22 cellular contexts compared by ENCODE assay signal in genomic region chr15:91520848-91521247, GRCh38.
A peak's percentile ranks its signal among the peaks of the same experiment; 100 is the strongest.
DNase-seq lines count a peak whose midpoint lies in the region; ATAC-seq and TF ChIP-seq lines count a peak whose summit lies in the region.
"Had no signal": no experiment of that assay in that cellular context is flagged by ENCODE, and none has a peak within 500 bp of the region (broad histone marks: within the 10 kb centered on the region; RNA-seq: fewer than 3 reads in every experiment).

No MANE protein-coding gene starts in this region.

- H3K4me1 Mint-ChIP-seq in HFFc6 (ENCODE audit: low read depth) = peaks cover 61% of the 10 kb centered on the region
- H3K4me1 Mint-ChIP-seq in activated T-helper 17 cell treated with anti-CD3 and anti-CD28 coated beads, Interleukin-2, amount 50 U/mL, for 72 hours = peaks cover 16% of the 10 kb centered on the region
- peaks cover 28% of the 10 kb centered on the region for H3K4me1 Mint-ChIP-seq in activated CD4-positive, alpha-beta memory T cell treated with anti-CD3 and anti-CD28 coated beads for 36 hours (ENCODE audit: low read depth)

- POLR2A ChIA-PET in AG04450 (lab: Yijun Ruan, JAX) = interaction anchor here (0.6 kb wide), 1 partner anchor 618 kb away, joined by 5 read pairs; the partner anchor contains the start of gene MAN2A2
- POLR2A ChIA-PET in activated CD4-positive, alpha-beta memory T cell treated with anti-CD3 and anti-CD28 coated beads for 36 hours (lab: Charles Lee) = no interaction called here

- peak overlapping the region; percentile 31; the same call in 1 of the 2 replicates for H3K4me3 Mint-ChIP-seq in HFFc6
- no peak overlapping the region for H3K4me3 Mint-ChIP-seq in activated T-helper 17 cell treated with anti-CD3 and anti-CD28 coated beads, Interleukin-2, amount 50 U/mL, for 72 hours
- H3K4me3 Mint-ChIP-seq in activated CD4-positive, alpha-beta memory T cell treated with anti-CD3 and anti-CD28 coated beads for 36 hours = no peak overlapping the region

- peak overlapping the region; percentile 78 for H3K27ac Mint-ChIP-seq in HFFc6
- H3K27ac Mint-ChIP-seq in activated T-helper 17 cell treated with anti-CD3 and anti-CD28 coated beads, Interleukin-2, amount 50 U/mL, for 72 hours = peak overlapping the region; percentile 25
- no peak overlapping the region for H3K27ac Mint-ChIP-seq in activated CD4-positive, alpha-beta memory T cell treated with anti-CD3 and anti-CD28 coated beads for 36 hours

- TF ChIP-seq CTCF in AG04450 (IDR thresholded peaks at IDR 0.05; ENCODE audit: low read depth, low read length) (no peak), HFFc6 (IDR thresholded peaks at IDR 0.05) (no peak)

- H3K27me3 Mint-ChIP-seq in HFFc6 (ENCODE audit: insufficient read depth) = no peaks in the 10 kb centered on the region
- H3K27me3 Mint-ChIP-seq in activated T-helper 17 cell treated with anti-CD3 and anti-CD28 coated beads, Interleukin-2, amount 50 U/mL, for 72 hours = peaks cover 2% of the 10 kb centered on the region
- no peaks in the 10 kb centered on the region for H3K27me3 Mint-ChIP-seq in activated CD4-positive, alpha-beta memory T cell treated with anti-CD3 and anti-CD28 coated beads for 36 hours

- CTCF ChIA-PET in AG04450 (lab: Charles Lee) = interaction anchor here (5.4 kb wide), 1 partner anchor 218 kb away, joined by 35 read pairs; no protein-coding TSS in a partner anchor
- CTCF ChIA-PET in activated CD4-positive, alpha-beta memory T cell treated with anti-CD3 and anti-CD28 coated beads for 36 hours (lab: Charles Lee) = no interaction called here

- H3K9me3 Mint-ChIP-seq in HFFc6 = no peaks in the 10 kb centered on the region
- H3K9me3 Mint-ChIP-seq in activated T-helper 17 cell treated with anti-CD3 and anti-CD28 coated beads, Interleukin-2, amount 50 U/mL, for 72 hours = no peaks in the 10 kb centered on the region
- H3K9me3 Mint-ChIP-seq in activated CD4-positive, alpha-beta memory T cell treated with anti-CD3 and anti-CD28 coated beads for 36 hours = no peaks in the 10 kb centered on the region

- no peak overlapping the region for H3K4me3 ChIP-seq in AG04450 (ENCODE audit: low read depth, low read length)
- H3K4me3 ChIP-seq: BLaER1 treated with 17β-estradiol and CSF1 and Interleukin-3, amounts not matched to agents 10 nM and 100 nM; SJCRH30 had no signal

- H3K36me3 Mint-ChIP-seq in HFFc6 (ENCODE audit: low read depth) = no peaks in the 10 kb centered on the region
- H3K36me3 Mint-ChIP-seq in activated T-helper 17 cell treated with anti-CD3 and anti-CD28 coated beads, Interleukin-2, amount 50 U/mL, for 72 hours (ENCODE audit: low read depth) = no peaks in the 10 kb centered on the region
- H3K36me3 Mint-ChIP-seq in activated CD4-positive, alpha-beta memory T cell treated with anti-CD3 and anti-CD28 coated beads for 36 hours = no peaks in the 10 kb centered on the region
- H3K36me3 Mint-ChIP-seq: CD4-positive, alpha-beta memory T cell had no signal

- H3K27me3 ChIP-seq in AG04450 (ENCODE audit: control insufficient read depth, insufficient read depth, low read length) = no peaks in the 10 kb centered on the region
- H3K27me3 ChIP-seq: BLaER1 treated with 17β-estradiol and CSF1 and Interleukin-3, amounts not matched to agents 10 nM and 100 nM had no signal

- peak; percentile 20 for ATAC-seq in activated T-helper 17 cell treated with anti-CD3 and anti-CD28 coated beads, Interleukin-2, amount 50 U/mL, for 72 hours (replicated peaks)
- no peak for ATAC-seq in HG03521 (IDR thresholded peaks at IDR 0.05; ENCODE audit: unreplicated experiment)

- no peaks in the 10 kb centered on the region for H3K9me3 ChIP-seq in AG04450 (ENCODE audit: control insufficient read depth, insufficient read depth, low read length)
- H3K9me3 ChIP-seq: BLaER1 treated with 17β-estradiol and CSF1 and Interleukin-3, amounts not matched to agents 10 nM and 100 nM; Caco-2; SJCRH30 had no signal

- intact Hi-C loops in activated CD4-positive, alpha-beta memory T cell treated with anti-CD3 and anti-CD28 coated beads for 36 hours (cut with micrococcal nuclease) = loop anchor here (5.0 kb wide), 1 partner anchor 94 kb away; no protein-coding TSS in a partner anchor

- no peak overlapping the region for H3K27ac ChIP-seq in AG04450 (ENCODE audit: low read depth, low read length)
- H3K27ac ChIP-seq: 22Rv1; BLaER1 treated with 17β-estradiol and CSF1 and Interleukin-3, amounts not matched to agents 10 nM and 100 nM; SJCRH30 had no signal

- DNase-seq in AG04450 (ENCODE audit: low read depth, low spot score) = peak; percentile 23
- peak; percentile 60 for DNase-seq in HFFc6
- peak; percentile 61 for DNase-seq in iris pigment epithelial cell (ENCODE audit: low read depth)
- no peak for DNase-seq in activated gamma-delta T cell treated with Interleukin-2 at 50 U/mL for 16 hours
- DNase-seq in NCI-H2107 (lab: John Stamatoyannopoulos, UW) = no peak
- no peak for DNase-seq in activated CD4-positive, alpha-beta memory T cell treated with anti-CD3 and anti-CD28 coated beads for 36 hours
- DNase-seq: Caco-2; CD4-positive, alpha-beta memory T cell; DMS 273 treated with DMSO at 0.1 percent for 48 hours; KG1; MV-4-11; NCI-H1694; NCI-H2081; NCI-H2171 treated with DMSO at 0.1 percent for 48 hours; NCI-H446; NCI-H526; SJCRH30; T-helper 1 cell had no signal

Comparison
In these comparisons a context has a peak if more than half of its experiments do, and no peak if none do; other contexts are left out.
1. DNase-seq: peak in AG04450 (single experiment), HFFc6 (single experiment) and iris pigment epithelial cell (single experiment); none in activated gamma-delta T cell treated with Interleukin-2 at 50 U/mL for 16 hours (single experiment), NCI-H2107 (single experiment) and activated CD4-positive, alpha-beta memory T cell treated with anti-CD3 and anti-CD28 coated beads for 36 hours (single experiment).